Comparison of ENCODE assay signal across 19 cellular contexts in genomic region chr1:176638713-176639112, GRCh38.
DNase-seq lines count a peak whose midpoint lies in the region; ATAC-seq, FAIRE-seq and TF ChIP-seq lines count a peak whose summit lies in the region.
"Had no signal": no experiment of that assay in that cellular context is flagged by ENCODE, and none has a peak within 500 bp of the region (broad histone marks: within the 10 kb centered on the region; RNA-seq: fewer than 3 reads in every experiment).

No MANE protein-coding gene starts in this region.

- no peaks in the 10 kb centered on the region for H3K36me3 Mint-ChIP-seq in activated CD4-positive, alpha-beta T cell treated with anti-CD3 and anti-CD28 coated beads for 36 hours (ENCODE audit: low read depth)
- H3K36me3 Mint-ChIP-seq: CD14-positive monocyte; CD4-positive, alpha-beta memory T cell had no signal

- POLR2A ChIA-PET in activated CD4-positive, alpha-beta T cell treated with anti-CD3 and anti-CD28 coated beads for 36 hours (lab: Charles Lee) = no interaction called here

- peak overlapping the region; percentile 26 for H3K4me3 ChIP-seq in thoracic aorta
- no peak overlapping the region for H3K4me3 ChIP-seq in small intestine (ENCODE audit: low read depth in 1 of 2, low read length in 2 of 2)
- H3K4me3 ChIP-seq: BLaER1, GM23248 had no signal

- peaks cover 4 to 26% of the 10 kb centered on the region in 2 donors for H3K4me1 ChIP-seq in thoracic aorta (ENCODE audit: control insufficient read depth in 1 of 2, low read depth in 2 of 2)
- no peaks in the 10 kb centered on the region for H3K4me1 ChIP-seq in small intestine (ENCODE audit: control insufficient read depth in 2 of 2, insufficient read depth in 1 of 2, low read depth in 1 of 2, low read length in 1 of 2)
- H3K4me1 ChIP-seq: BLaER1 had no signal

- H3K27ac Mint-ChIP-seq in activated CD4-positive, alpha-beta T cell treated with anti-CD3 and anti-CD28 coated beads for 36 hours = no peak overlapping the region
- H3K27ac Mint-ChIP-seq: CD14-positive monocyte; CD4-positive, alpha-beta memory T cell had no signal

- CTCF ChIA-PET in activated CD4-positive, alpha-beta T cell treated with anti-CD3 and anti-CD28 coated beads for 36 hours (lab: Charles Lee) = no interaction called here

- ATAC-seq in Right ventricle myocardium superior (ENCODE audit: poor library complexity) (peak; percentile 63), left cardiac atrium (no peak), thoracic aorta (ENCODE audit: insufficient number of reproducible peaks, low FRiP score, low read depth) (no peak), HG03159 (IDR thresholded peaks at IDR 0.05; ENCODE audit: unreplicated experiment) (no peak)
- no peak for ATAC-seq in activated CD4-positive, alpha-beta T cell treated with anti-CD3 and anti-CD28 coated beads for 36 hours

- no peak for FAIRE-seq in small intestine (lab: Jason Lieb, UNC)
- FAIRE-seq: GM12892, GM18507 had no signal

- H3K4me3 Mint-ChIP-seq in activated CD4-positive, alpha-beta T cell treated with anti-CD3 and anti-CD28 coated beads for 36 hours = no peak overlapping the region
- H3K4me3 Mint-ChIP-seq: CD14-positive monocyte; CD4-positive, alpha-beta memory T cell; H9 had no signal

- H3K27me3 ChIP-seq in thoracic aorta (replicated peaks; ENCODE audit: insufficient read depth) (no peaks in the 10 kb centered on the region), small intestine (ENCODE audit: control insufficient read depth in 2 of 2, insufficient read depth in 2 of 2, low read length in 2 of 2) (no peaks in the 10 kb centered on the region)
- H3K27me3 ChIP-seq: BLaER1 had no signal

- no peaks in the 10 kb centered on the region for H3K36me3 ChIP-seq in thoracic aorta
- H3K36me3 ChIP-seq in small intestine (ENCODE audit: control insufficient read depth in 2 of 2, insufficient read depth in 2 of 2, low read length in 2 of 2) = no peaks in the 10 kb centered on the region
- H3K36me3 ChIP-seq: BLaER1 had no signal

- no peak for TF ChIP-seq CTCF in thoracic aorta (IDR thresholded peaks at IDR 0.05)

- 51 to 66% (median 57%) methylated on average over 3 of the region's 3 CpGs for WGBS in small intestine, 3 donors

- H3K27ac ChIP-seq in thoracic aorta (peak overlapping the region; percentile 40 to 53), small intestine (ENCODE audit: low read depth in 1 of 2, low read length in 1 of 2) (no peak overlapping the region)
- H3K27ac ChIP-seq: BLaER1, GM23248, HL-60 had no signal

- H3K4me1 Mint-ChIP-seq in activated CD4-positive, alpha-beta T cell treated with anti-CD3 and anti-CD28 coated beads for 36 hours = no peaks in the 10 kb centered on the region
- H3K4me1 Mint-ChIP-seq: CD14-positive monocyte; CD4-positive, alpha-beta memory T cell had no signal

- DNase-seq in Right ventricle myocardium superior (peak; percentile 42), cardiac septum (ENCODE audit: low spot score) (no peak), left cardiac atrium (peak; percentile 26), thoracic aorta (ENCODE audit: low spot score) (peak; percentile 8), small intestine (no peak)
- DNase-seq in activated CD4-positive, alpha-beta T cell treated with anti-CD3 and anti-CD28 coated beads for 36 hours = no peak
- DNase-seq: 8988T; CD4-positive, alpha-beta memory T cell; DMS153; DMS79; GDM1; GM23248; H9 had no signal

- H3K27me3 Mint-ChIP-seq in activated CD4-positive, alpha-beta T cell treated with anti-CD3 and anti-CD28 coated beads for 36 hours = peaks cover 3% of the 10 kb centered on the region

- intact Hi-C loops in Right ventricle myocardium superior (cut with DNase I) (no loop called here), cardiac septum (cut with DNase I) (loop anchor here (5.0 kb wide), 1 partner anchor 61 kb away; no protein-coding TSS in a partner anchor), left cardiac atrium (cut with DNase I) (no loop called here)
- intact Hi-C loops in activated CD4-positive, alpha-beta T cell treated with anti-CD3 and anti-CD28 coated beads for 36 hours (cut with DNase I, micrococcal nuclease) = no loop called here

- H3K9me3 ChIP-seq in thoracic aorta (no peaks in the 10 kb centered on the region), small intestine (ENCODE audit: control insufficient read depth, low read depth) (no peaks in the 10 kb centered on the region)
- H3K9me3 ChIP-seq: BLaER1 had no signal

- no peaks in the 10 kb centered on the region for H3K9me3 Mint-ChIP-seq in activated CD4-positive, alpha-beta T cell treated with anti-CD3 and anti-CD28 coated beads for 36 hours (ENCODE audit: low read depth)
- H3K9me3 Mint-ChIP-seq: H9 had no signal

Comparison
In these comparisons a context has a peak if more than half of its experiments do, and no peak if none do; other contexts are left out.
1. DNase-seq: peak in Right ventricle myocardium superior (single experiment), left cardiac atrium (single experiment) and thoracic aorta (single experiment); none in cardiac septum (single experiment), activated CD4-positive, alpha-beta T cell treated with anti-CD3 and anti-CD28 coated beads for 36 hours (single experiment) and small intestine (single experiment).
2. H3K27ac ChIP-seq: peak in thoracic aorta (2 of 2); none in small intestine (0 of 2).